ENCODE assay signal across 10 cellular contexts in the genomic region with DNA sequence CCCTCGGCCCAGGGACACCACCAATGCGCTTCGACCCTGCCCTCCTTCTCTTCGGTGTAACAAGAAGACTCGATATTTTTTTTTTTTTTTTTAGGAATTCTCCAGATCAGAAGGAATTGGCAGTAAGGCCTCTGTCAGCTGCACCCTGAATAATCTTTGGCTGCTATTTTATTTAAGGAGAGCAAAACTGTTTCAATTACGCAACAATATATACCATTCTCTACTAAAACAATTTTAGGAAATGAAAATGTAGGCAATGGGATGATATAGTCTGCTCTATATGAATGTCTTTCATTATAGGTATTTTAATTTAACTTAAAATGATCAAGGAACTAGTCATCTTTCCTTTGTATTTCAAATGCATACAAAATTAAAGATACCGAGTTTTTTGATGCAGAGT. TPM values are rescaled to one million over a fixed set of nuclear protein-coding genes. Genes with fewer than 3 reads are reported as not detected.
DNase-seq lines count a peak whose midpoint lies in the region; ATAC-seq and TF ChIP-seq lines count a peak whose summit lies in the region.
"Had no signal": no experiment of that assay in that cellular context is flagged by ENCODE, and none has a peak within 500 bp of the region (broad histone marks: within the 10 kb centered on the region; RNA-seq: fewer than 3 reads in every experiment).

No MANE protein-coding gene starts in this region.

- WGBS in sigmoid colon, 2 donors = 12 to 39% methylated on average over 7 of the region's 7 CpGs

- TF ChIP-seq POLR2A in sigmoid colon (IDR thresholded peaks at IDR 0.05) = no peak

- ATAC-seq in esophagus mucosa = no peak

- H3K27me3 ChIP-seq in SJCRH30 (no peaks in the 10 kb centered on the region), sigmoid colon (no peaks in the 10 kb centered on the region)

- intact Hi-C loops in sigmoid colon (cut with DNase I) = loop anchor here (2.0 kb wide), 1 partner anchor 14 kb away; a partner anchor contains a TSS

- no peak for DNase-seq in GM12864 (ENCODE audit: low read depth)
- no peak for DNase-seq in SJCRH30
- no peak for DNase-seq in fibroblast of pulmonary artery (ENCODE audit: low read depth)
- DNase-seq in sigmoid colon = no peak
- no peak for DNase-seq in AG08395 (ENCODE audit: low spot score)
- DNase-seq in NCI-H1417 treated with DMSO at 0.1 percent for 48 hours (lab: John Stamatoyannopoulos, UW) = no peak
- no peak for DNase-seq in putamen (ENCODE audit: low spot score)

- TF ChIP-seq CTCF in GM12864 (IDR thresholded peaks at IDR 0.05; ENCODE audit: low read depth, low read length, missing control alignments) (no peak), fibroblast of pulmonary artery (IDR thresholded peaks at IDR 0.05; ENCODE audit: low read length, missing control alignments) (no peak), sigmoid colon (IDR thresholded peaks at IDR 0.05) (no peak)

- H3K27ac ChIP-seq in SJCRH30 (no peak overlapping the region), sigmoid colon (peak overlapping the region; percentile 84 to 87 (median 86))

- H3K4me1 ChIP-seq in SJCRH30 = peaks cover 6% of the 10 kb centered on the region
- H3K4me1 ChIP-seq in sigmoid colon = peaks cover 0 to 20% (median 19%) of the 10 kb centered on the region in 4 donors

- H3K4me3 ChIP-seq in GM12864 (ENCODE audit: low read depth, low read length) = peak overlapping the region; percentile 42; the same call in 1 of the 2 replicates
- H3K4me3 ChIP-seq in SJCRH30 = peak overlapping the region; percentile 18; the same call in 1 of the 2 replicates
- peak overlapping the region; percentile 6 for H3K4me3 ChIP-seq in fibroblast of pulmonary artery (replicated peaks; ENCODE audit: low read depth, low read length)
- peak overlapping the region; percentile 22 to 57 (median 48) for H3K4me3 ChIP-seq in sigmoid colon

- TF ChIP-seq EP300 in sigmoid colon (IDR thresholded peaks at IDR 0.05) = no peak

- no peaks in the 10 kb centered on the region for H3K36me3 ChIP-seq in SJCRH30
- no peaks in the 10 kb centered on the region for H3K36me3 ChIP-seq in sigmoid colon

- H3K9me3 ChIP-seq in SJCRH30 (replicated peaks) = no peaks in the 10 kb centered on the region
- no peaks in the 10 kb centered on the region for H3K9me3 ChIP-seq in sigmoid colon

RNA-seq across cellular contexts. Expression of a gene that starts 13.3 kb away (rescaled TPM):
- 44.8 and 46.5 TPM in 2 replicates for total RNA-seq in SJCRH30 (2014; rRNA removed; shearing (Covaris generic))
- total RNA-seq in sigmoid colon = 10 to 100 TPM in 3 of 4 donors, 1 to 10 TPM in 1; 9.7 to 22.1 (median 15.6) TPM
- polyA plus RNA-seq in sigmoid colon = 10 to 100 TPM in 1 of 3 donors, 1 to 10 TPM in 2; 6.0 to 11.7 (median 6.2) TPM
- total RNA-seq in esophagus mucosa = 6.2 TPM

RNA-seq across cellular contexts. Expression of a gene that starts 14.7 kb away (rescaled TPM):
- total RNA-seq in SJCRH30 (2014; rRNA removed; shearing (Covaris generic)) = 12.7 TPM in 2 replicates
- 1 to 10 TPM; 3.6 to 9.7 (median 4.9) TPM for total RNA-seq in sigmoid colon
- 1 to 10 TPM; 1.2 to 3.9 (median 1.2) TPM for polyA plus RNA-seq in sigmoid colon
- total RNA-seq in esophagus mucosa = 4.5 TPM

RNA-seq across cellular contexts. Expression of a gene that starts 20.1 kb away (rescaled TPM):
- total RNA-seq in SJCRH30 (2014; rRNA removed; shearing (Covaris generic)) = 1.5 and 2.3 TPM in 2 replicates
- 1 to 10 TPM; 2.1 to 6.9 (median 3.1) TPM for total RNA-seq in sigmoid colon
- 1 to 10 TPM; 5.3 to 8.5 (median 5.4) TPM for polyA plus RNA-seq in sigmoid colon
- 2.0 TPM for total RNA-seq in esophagus mucosa

RNA-seq across cellular contexts. Expression of a gene that starts 36.3 kb away (rescaled TPM):
- 13.2 and 14.9 TPM in 2 replicates for total RNA-seq in SJCRH30 (2014; rRNA removed; shearing (Covaris generic))
- total RNA-seq in sigmoid colon (10 to 100 TPM; 23.2 to 34.3 (median 27.6) TPM), esophagus mucosa (7.1 TPM)
- polyA plus RNA-seq in sigmoid colon = 10 to 100 TPM in 1 of 3 donors, 1 to 10 TPM in 2; 2.3 to 16.3 (median 7.8) TPM

RNA-seq across cellular contexts. Expression of a gene that starts 53.1 kb away (rescaled TPM):
- not detected in 2 replicates for total RNA-seq in SJCRH30 (2014; rRNA removed; shearing (Covaris generic))
- total RNA-seq in sigmoid colon (not detected), esophagus mucosa (not detected)
- polyA plus RNA-seq in sigmoid colon = under 1 TPM in 1 of 3 donors, not detected in 2; 0.06 TPM
- total RNA-seq: H4, occipital lobe had no signal
